ENCODE assay signal across 10 cellular contexts in the genomic region with DNA sequence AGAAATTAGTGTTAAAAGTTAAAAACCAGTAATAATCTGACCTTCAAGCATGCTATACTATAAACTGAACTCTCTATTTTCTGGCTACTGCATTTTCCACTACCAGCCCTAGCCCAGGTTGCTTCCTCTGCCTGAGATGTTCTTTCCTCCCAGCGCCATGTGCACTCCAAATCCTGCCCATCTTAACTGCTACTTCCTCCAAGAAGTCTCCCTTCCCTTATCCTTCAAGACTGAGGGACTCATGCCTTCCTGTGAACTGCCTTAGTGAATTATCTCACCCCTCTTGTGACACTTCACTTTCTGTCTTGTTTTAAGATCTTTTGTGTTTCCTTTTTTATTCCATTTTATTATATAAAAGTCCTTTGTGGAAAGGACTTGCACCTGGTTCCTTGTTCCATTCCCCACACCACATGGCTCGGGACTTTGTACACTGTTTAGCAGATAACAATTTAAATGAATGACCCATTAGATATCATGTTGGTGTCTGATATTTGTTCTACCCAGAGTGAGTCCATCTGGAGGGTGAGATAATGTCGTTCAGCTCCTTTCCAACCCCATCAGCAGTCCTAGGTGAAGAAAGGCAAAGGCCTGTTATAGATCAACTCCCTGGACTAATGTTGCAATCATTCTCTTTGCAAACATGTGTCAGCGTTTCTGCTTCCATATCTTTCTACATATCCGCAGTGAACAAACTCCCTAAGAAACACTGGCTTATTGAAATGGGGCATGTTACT. TPM values are rescaled to one million over a fixed set of nuclear protein-coding genes. Genes with fewer than 3 reads are reported as not detected.
DNase-seq lines count a peak whose midpoint lies in the region; ATAC-seq and TF ChIP-seq lines count a peak whose summit lies in the region.
"Had no signal": no experiment of that assay in that cellular context is flagged by ENCODE, and none has a peak within 500 bp of the region (broad histone marks: within the 10 kb centered on the region; RNA-seq: fewer than 3 reads in every experiment).

No MANE protein-coding gene starts in this region.

- H3K4me1 ChIP-seq in mucosa of descending colon (ENCODE audit: low read depth) = peaks cover 17% of the 10 kb centered on the region

- no peaks in the 10 kb centered on the region for H3K36me3 ChIP-seq in mucosa of descending colon (ENCODE audit: low read depth)

- intact Hi-C loops in mucosa of descending colon (cut with DNase I, micrococcal nuclease) = no loop called here

- no peak for TF ChIP-seq CTCF in mucosa of descending colon (IDR thresholded peaks at IDR 0.05)

- no peak overlapping the region for H3K4me3 ChIP-seq in mucosa of descending colon

- no peaks in the 10 kb centered on the region for H3K9me3 ChIP-seq in mucosa of descending colon

- ATAC-seq in mucosa of descending colon = peak; percentile 68
- ATAC-seq in GM18858 (IDR thresholded peaks at IDR 0.05; ENCODE audit: unreplicated experiment) = no peak
- no peak for ATAC-seq in HG02763 (IDR thresholded peaks at IDR 0.05; ENCODE audit: unreplicated experiment)
- ATAC-seq in HG03135 (IDR thresholded peaks at IDR 0.05; ENCODE audit: unreplicated experiment) = no peak
- ATAC-seq: activated naive CD8-positive, alpha-beta T cell treated with anti-CD3 and anti-CD28 coated beads, Interleukin-2, amount 50 U/mL, for 24 hours had no signal

- TF ChIP-seq POLR2A in erythroblast (IDR thresholded peaks at IDR 0.05; ENCODE audit: low read length) = peak; percentile 14

- DNase-seq in AML-193 (lab: John Stamatoyannopoulos, UW) (peak; percentile 68 to 83), NOMO-1 (lab: John Stamatoyannopoulos, UW; ENCODE audit: unreplicated experiment in 2 of 2) (peak; percentile 27 to 84), erythroblast (lab: John Stamatoyannopoulos, UW) (peak; percentile 94 to 99), mucosa of descending colon (peak in 1 of 3 donors; percentile 27), NCI-H2171 treated with DMSO at 0.1 percent for 48 hours (lab: John Stamatoyannopoulos, UW) (no peak)
- DNase-seq: activated naive CD8-positive, alpha-beta T cell treated with anti-CD3 and anti-CD28 coated beads, Interleukin-2, amount 50 U/mL, for 24 hours; effector CD8-positive, alpha-beta T cell had no signal

RNA-seq across cellular contexts. Expression of a gene that starts 20.9 kb away (rescaled TPM):
- 10 to 100 TPM; 69.2 to 76.3 (median 73.0) TPM for total RNA-seq in mucosa of descending colon
